14 cellular contexts compared by ENCODE assay signal in the genomic region with DNA sequence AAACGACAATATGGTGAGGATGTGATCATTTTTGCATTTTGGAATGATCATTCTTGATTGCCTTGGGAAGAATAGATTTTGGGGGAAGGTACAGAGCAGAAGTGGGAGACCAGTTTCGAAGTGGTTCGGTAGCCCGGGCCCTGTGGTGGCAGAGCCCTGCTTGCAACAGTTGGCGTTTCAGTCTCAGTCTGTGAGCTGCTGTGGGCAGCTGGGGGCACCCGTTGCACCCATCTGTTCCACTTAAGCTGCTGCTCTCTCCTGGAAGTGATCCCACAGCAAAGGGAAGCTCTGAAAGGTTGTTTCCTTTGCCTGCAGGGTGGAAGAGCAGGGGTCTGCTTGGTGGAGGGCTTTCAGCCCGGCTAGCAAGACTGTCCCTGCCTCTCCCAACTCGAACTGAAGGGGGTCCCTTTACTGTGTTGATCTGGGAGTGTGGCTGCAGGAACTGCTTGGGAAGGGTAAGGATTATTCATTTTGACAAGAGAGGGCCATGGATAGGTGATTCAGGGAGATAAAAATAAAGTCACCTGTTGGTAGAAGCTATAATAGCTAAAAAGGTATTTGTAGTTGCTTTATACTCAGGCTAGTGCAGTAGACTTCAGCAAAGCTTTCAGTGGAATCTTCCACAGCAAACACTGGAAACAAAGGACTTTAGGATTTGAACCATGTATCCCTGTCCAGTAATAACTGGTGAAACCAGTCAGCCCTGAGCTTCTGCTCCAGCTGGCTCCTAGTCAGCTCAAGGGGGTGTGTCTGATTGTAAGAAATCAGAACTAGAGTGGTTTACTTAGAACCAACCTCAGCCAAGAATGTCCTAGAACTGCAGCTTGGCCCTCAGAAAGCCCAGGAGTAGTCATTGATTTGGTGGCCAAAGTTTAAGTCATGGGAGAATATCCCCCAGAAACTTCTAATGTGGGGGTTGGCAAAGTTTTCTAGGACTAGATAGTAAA. TPM values are rescaled to one million over a fixed set of nuclear protein-coding genes. Genes with fewer than 3 reads are reported as not detected.
DNase-seq lines count a peak whose midpoint lies in the region; ATAC-seq and TF ChIP-seq lines count a peak whose summit lies in the region.
"Had no signal": no experiment of that assay in that cellular context is flagged by ENCODE, and none has a peak within 500 bp of the region (broad histone marks: within the 10 kb centered on the region; RNA-seq: fewer than 3 reads in every experiment).

No MANE protein-coding gene starts in this region.

- H3K36me3 Mint-ChIP-seq in CD8-positive, alpha-beta memory T cell = no peaks in the 10 kb centered on the region

- peaks cover 0 to 57% (median 53%) of the 10 kb centered on the region in 4 donors for H3K4me1 ChIP-seq in tibial artery
- peaks cover 14% of the 10 kb centered on the region for H3K4me1 ChIP-seq in CD8-positive, alpha-beta memory T cell (ENCODE audit: insufficient read depth, low read length)

- no peak overlapping the region for H3K4me3 Mint-ChIP-seq in CD8-positive, alpha-beta memory T cell
- H3K4me3 Mint-ChIP-seq: activated CD4-positive, alpha-beta memory T cell treated with anti-CD3 and anti-CD28 coated beads, Interleukin-2, amount 10 ng/mL, durations not matched to agents 7 days and 5 days had no signal

- POLR2A ChIA-PET in CD8-positive, alpha-beta memory T cell (lab: Charles Lee) = interaction anchor here (0.8 kb wide), 1 partner anchor 46 kb away, joined by 3 read pairs; no protein-coding TSS in a partner anchor

- peaks cover 22 to 35% (median 27%) of the 10 kb centered on the region in 3 donors for H3K4me1 Mint-ChIP-seq in CD8-positive, alpha-beta memory T cell

- H3K27me3 ChIP-seq in tibial artery = no peaks in the 10 kb centered on the region
- H3K27me3 ChIP-seq in CD8-positive, alpha-beta memory T cell (ENCODE audit: insufficient read depth, low read length, poor library complexity, severe bottlenecking) = no peaks in the 10 kb centered on the region

- no peak for ATAC-seq in GM21526 (IDR thresholded peaks at IDR 0.05; ENCODE audit: low FRiP score, unreplicated experiment)

- intact Hi-C loops in tibial artery (cut with DNase I; ENCODE audit: low total_unique reads) = no loop called here

- peak overlapping the region in 2 of 8 donors; percentile 81 to 83 for H3K27ac Mint-ChIP-seq in CD8-positive, alpha-beta memory T cell
- H3K27ac Mint-ChIP-seq: activated CD4-positive, alpha-beta memory T cell treated with anti-CD3 and anti-CD28 coated beads, Interleukin-2, amount 10 ng/mL, durations not matched to agents 7 days and 5 days; IgD-negative memory B cell had no signal

- no peaks in the 10 kb centered on the region for H3K9me3 ChIP-seq in tibial artery
- no peaks in the 10 kb centered on the region for H3K9me3 ChIP-seq in CD8-positive, alpha-beta memory T cell (ENCODE audit: low read length)
- H3K9me3 ChIP-seq: SK-N-SH had no signal

- no peak overlapping the region for H3K4me3 ChIP-seq in tibial artery
- H3K4me3 ChIP-seq in CD8-positive, alpha-beta memory T cell (ENCODE audit: low read length) = no peak overlapping the region
- H3K4me3 ChIP-seq: smooth muscle cell had no signal

- no peaks in the 10 kb centered on the region for H3K9me3 Mint-ChIP-seq in CD8-positive, alpha-beta memory T cell
- H3K9me3 Mint-ChIP-seq: activated CD4-positive, alpha-beta memory T cell treated with anti-CD3 and anti-CD28 coated beads, Interleukin-2, amount 10 ng/mL, durations not matched to agents 7 days and 5 days; IgD-negative memory B cell had no signal

- CTCF ChIA-PET in CD8-positive, alpha-beta memory T cell (lab: Charles Lee) = interaction anchor here (1.0 kb wide), 1 partner anchor 39 kb away, joined by 3 read pairs; no protein-coding TSS in a partner anchor

- DNase-seq in NCI-H1694 (lab: John Stamatoyannopoulos, UW) (peak; percentile 88), caudate nucleus (lab: John Stamatoyannopoulos, UW) (no peak), mucosa of gallbladder (ENCODE audit: low spot score) (peak; percentile 79), tibial artery (peak; percentile 61 to 82), superior temporal gyrus (ENCODE audit: extremely low spot score) (no peak)
- no peak for DNase-seq in CD8-positive, alpha-beta memory T cell
- DNase-seq: activated CD4-positive, alpha-beta memory T cell treated with anti-CD3 and anti-CD28 coated beads, Interleukin-2, amount 10 ng/mL, durations not matched to agents 7 days and 5 days; DND-41; NCI-H226; SK-N-SH; stimulated activated CD8-positive, alpha-beta memory T cell treated with anti-CD3 and anti-CD28 coated beads, Interleukin-4, amount 100 ng/mL, for 48 hours had no signal

- H3K27ac ChIP-seq in caudate nucleus (ENCODE audit: low read depth, low read length) = peak overlapping the region; percentile 6
- H3K27ac ChIP-seq in tibial artery = peak overlapping the region; percentile 78 to 79
- no peak overlapping the region for H3K27ac ChIP-seq in CD8-positive, alpha-beta memory T cell (ENCODE audit: low read depth, low read length)

- H3K36me3 ChIP-seq in tibial artery = no peaks in the 10 kb centered on the region
- H3K36me3 ChIP-seq in CD8-positive, alpha-beta memory T cell (ENCODE audit: insufficient read depth, low read length) = no peaks in the 10 kb centered on the region

- no peak for TF ChIP-seq CTCF in tibial artery (IDR thresholded peaks at IDR 0.05)

- no peaks in the 10 kb centered on the region for H3K27me3 Mint-ChIP-seq in CD8-positive, alpha-beta memory T cell
- H3K27me3 Mint-ChIP-seq: activated CD4-positive, alpha-beta memory T cell treated with anti-CD3 and anti-CD28 coated beads, Interleukin-2, amount 10 ng/mL, durations not matched to agents 7 days and 5 days; IgD-negative memory B cell had no signal

RNA-seq across cellular contexts. Expression of gene PDCD4, which starts 53.1 kb away (rescaled TPM):
- total RNA-seq in mucosa of gallbladder = 150 TPM
- total RNA-seq in CD8-positive, alpha-beta memory T cell = 10 to 100 TPM; 88.4 to 96.1 TPM
- 540 TPM for polyA plus RNA-seq in CD8-positive, alpha-beta memory T cell

Comparison
In these comparisons a context has a peak if more than half of its experiments do, and no peak if none do; other contexts are left out.
1. DNase-seq: peak in NCI-H1694 (single experiment), mucosa of gallbladder (single experiment) and tibial artery (2 of 2); none in caudate nucleus (0 of 61), superior temporal gyrus (single experiment) and CD8-positive, alpha-beta memory T cell (0 of 5).